ENCODE assay signal across 26 cellular contexts in the genomic region with DNA sequence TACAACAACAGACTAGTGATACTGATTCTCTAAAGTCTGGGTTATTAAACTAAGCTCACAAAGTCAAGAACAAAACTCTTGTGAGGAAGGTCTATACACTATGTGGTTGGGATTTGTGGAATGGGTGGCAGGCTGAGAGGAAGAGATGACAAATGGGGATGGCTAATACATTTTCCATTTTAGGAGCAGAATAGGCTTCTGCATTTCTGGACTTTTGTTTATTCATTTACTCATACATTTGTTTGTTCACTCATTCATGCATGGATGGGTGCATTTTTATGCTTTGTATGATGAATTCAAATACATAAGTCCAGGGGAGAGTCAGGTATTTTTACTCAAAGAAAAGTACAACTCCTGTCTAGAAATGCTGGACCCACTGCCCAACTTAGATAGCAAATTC.
"Had no signal": no experiment of that assay in that cellular context is flagged by ENCODE, and none has a peak within 500 bp of the region (broad histone marks: within the 10 kb centered on the region; RNA-seq: fewer than 3 reads in every experiment).

No MANE protein-coding gene starts in this region.

- FAIRE-seq: small intestine had no signal

- H3K9ac ChIP-seq: parathyroid adenoma had no signal

- H2AFZ ChIP-seq: parathyroid adenoma had no signal

- H3K79me2 ChIP-seq: parathyroid adenoma had no signal

- ATAC-seq: naive thymus-derived CD4-positive, alpha-beta T cell; natural killer cell; psoas muscle; right cardiac atrium; right lobe of liver; stimulated activated effector memory CD8-positive, alpha-beta T cell treated with anti-CD3 and anti-CD28 coated beads, Interleukin-12 subunit alpha, Interleukin-12 subunit beta, amount 100 ng/mL, for 72 hours; stimulated activated naive B cell treated with anti-CD40 and anti-IgM and Interleukin-4, amounts not matched to agents 10 μg/mL and 1 μg/mL and 100 μg/mL, for 72 hours had no signal

- DNase-seq: naive thymus-derived CD4-positive, alpha-beta T cell; natural killer cell; nucleus accumbens; ovary; posterior cingulate gyrus; psoas muscle; right cardiac atrium; right lobe of liver; sigmoid colon; small intestine; stimulated activated CD4-positive, alpha-beta T cell treated with anti-CD3 and anti-CD28 coated beads, Interleukin-15, amount 100 ng/mL, for 24 hours; stimulated activated CD4-positive, alpha-beta T cell treated with anti-CD3 and anti-CD28 coated beads, Interleukin-2, amount 100 ng/mL, for 24 hours; stimulated activated CD4-positive, alpha-beta T cell treated with anti-CD3 and anti-CD28 coated beads, Interleukin-2, amount 100 ng/mL, for 48 hours; stimulated activated CD4-positive, alpha-beta T cell treated with anti-CD3 and anti-CD28 coated beads, Interleukin-4, amount 100 ng/mL, for 24 hours; stimulated activated naive B cell treated with anti-CD40 and anti-IgM and Interleukin-4, amounts not matched to agents 10 μg/mL and 1 μg/mL and 100 μg/mL, for 72 hours; stimulated activated naive CD4-positive, alpha-beta T cell treated with Interleukin-2 at 50 U/mL for 16 hours; stomach; thyroid gland; trophoblast cell; upper lobe of left lung; uterus had no signal

- H3K4me1 ChIP-seq: parathyroid adenoma, psoas muscle, right lobe of liver, sigmoid colon, stomach, thyroid gland, tibial nerve, upper lobe of left lung, uterus had no signal

- H3K36me3 ChIP-seq: neutrophil, ovary, right lobe of liver, sigmoid colon, stomach, thoracic aorta, thyroid gland, tibial nerve, upper lobe of left lung, uterus had no signal

- H3K27ac ChIP-seq: neutrophil, ovary, parathyroid adenoma, psoas muscle, right lobe of liver, sigmoid colon, stomach, thoracic aorta, thyroid gland, tibial nerve, upper lobe of left lung, uterus had no signal

- H3K4me3 ChIP-seq: ovary, psoas muscle, right lobe of liver, sigmoid colon, stomach, thoracic aorta, thyroid gland, tibial nerve, upper lobe of left lung, uterus had no signal

- H3K9me3 ChIP-seq: neutrophil, ovary, psoas muscle, right lobe of liver, thoracic aorta, thyroid gland, uterus had no signal

- H3K27me3 ChIP-seq: neutrophil, right lobe of liver, sigmoid colon, stomach, thyroid gland, tibial nerve, upper lobe of left lung, uterus had no signal
